Comparison of ENCODE assay signal across 17 cellular contexts in genomic region chr4:146465628-146466027, GRCh38.
"Had no signal": no experiment of that assay in that cellular context is flagged by ENCODE, and none has a peak within 500 bp of the region (broad histone marks: within the 10 kb centered on the region; RNA-seq: fewer than 3 reads in every experiment).

No MANE protein-coding gene starts in this region.

- H3K36me3 ChIP-seq: esophagus squamous epithelium, lower lobe of right lung, right atrium auricular region, tibial nerve, vagina had no signal

- H3K27ac ChIP-seq: esophagus squamous epithelium, lower lobe of right lung, right atrium auricular region, skin epidermis, tibial nerve, vagina, VCaP had no signal

- H3K4me3 Mint-ChIP-seq: activated naive CD4-positive, alpha-beta T cell treated with anti-CD3 and anti-CD28 coated beads, Interleukin-2, amount 50 U/mL, for 24 hours; immature natural killer cell; naive thymus-derived CD4-positive, alpha-beta T cell had no signal

- H3K9me3 Mint-ChIP-seq: activated naive CD4-positive, alpha-beta T cell treated with anti-CD3 and anti-CD28 coated beads, Interleukin-2, amount 50 U/mL, for 24 hours; immature natural killer cell; naive thymus-derived CD4-positive, alpha-beta T cell had no signal

- ATAC-seq: left cardiac atrium; lower lobe of right lung; naive thymus-derived CD4-positive, alpha-beta T cell had no signal

- H3K27me3 Mint-ChIP-seq: activated naive CD4-positive, alpha-beta T cell treated with anti-CD3 and anti-CD28 coated beads, Interleukin-2, amount 50 U/mL, for 24 hours; naive thymus-derived CD4-positive, alpha-beta T cell had no signal

- H3K27me3 ChIP-seq: esophagus squamous epithelium, right atrium auricular region, tibial nerve, vagina had no signal

- H3K4me1 ChIP-seq: esophagus squamous epithelium, lower lobe of right lung, right atrium auricular region, vagina had no signal

- H3K9me3 ChIP-seq: esophagus squamous epithelium, lower lobe of right lung, right atrium auricular region, tibial nerve, vagina had no signal

- H3K27ac Mint-ChIP-seq: activated naive CD4-positive, alpha-beta T cell treated with anti-CD3 and anti-CD28 coated beads, Interleukin-2, amount 50 U/mL, for 24 hours; immature natural killer cell had no signal

- H3K4me3 ChIP-seq: esophagus squamous epithelium, lower lobe of right lung, right atrium auricular region, skin epidermis, tibial nerve, vagina had no signal

- DNase-seq: activated CD8-positive, alpha-beta memory T cell treated with anti-CD3 and anti-CD28 coated beads for 24 hours; activated effector memory CD4-positive, alpha-beta T cell treated with Interleukin-2 at 50 U/mL for 16 hours; amygdala; esophagus squamous epithelium; glutamatergic neuron; immature natural killer cell; left cardiac atrium; lower lobe of right lung; midbrain; naive thymus-derived CD4-positive, alpha-beta T cell; stimulated activated CD4-positive, alpha-beta T cell treated with anti-CD3 and anti-CD28 coated beads, Interleukin-4, amount 100 ng/mL, for 4 hours had no signal

- H3K4me1 Mint-ChIP-seq: immature natural killer cell had no signal
